ENCODE assay signal across 18 cellular contexts in genomic region chr9:2354856-2355255, GRCh38.
A peak's percentile ranks its signal among the peaks of the same experiment; 100 is the strongest.
DNase-seq lines count a peak whose midpoint lies in the region; TF ChIP-seq lines count a peak whose summit lies in the region.
"Had no signal": no experiment of that assay in that cellular context is flagged by ENCODE, and none has a peak within 500 bp of the region (broad histone marks: within the 10 kb centered on the region; RNA-seq: fewer than 3 reads in every experiment).

No MANE protein-coding gene starts in this region.

- H3K27me3 Mint-ChIP-seq in nephron progenitor cell (ENCODE audit: low read depth, poor library complexity): peaks cover 4% of the 10 kb centered on the region

- WGBS in hepatocyte (ENCODE audit: low lambda C conversion rate, missing lambda C conversion rate): 66% methylated on average over 8 of the region's 8 CpGs

- no peak overlapping the region for H3K4me2 ChIP-seq in Karpas-422 (ENCODE audit: low read depth, low read length, poor library complexity, severe bottlenecking)
- no peak overlapping the region for H3K4me2 ChIP-seq in hepatocyte

- no peak overlapping the region for H3K4me3 Mint-ChIP-seq in nephron progenitor cell
- H3K4me3 Mint-ChIP-seq: B cell; CD8-positive, alpha-beta T cell; HFFc6 had no signal

- H3K79me2 ChIP-seq in Karpas-422 (ENCODE audit: low read length): no peaks in the 10 kb centered on the region
- H3K79me2 ChIP-seq in hepatocyte: no peaks in the 10 kb centered on the region

- H2AFZ ChIP-seq in Karpas-422 (ENCODE audit: low read length): peak overlapping the region; percentile 67; the same call in 1 of the 2 replicates
- H2AFZ ChIP-seq in hepatocyte: no peak overlapping the region
- H2AFZ ChIP-seq: GM23248 had no signal

- H3K27ac ChIP-seq in Karpas-422 (ENCODE audit: low read length) (no peak overlapping the region), hepatocyte (peak overlapping the region; percentile 3)
- H3K27ac ChIP-seq: BLaER1 treated with 17β-estradiol and CSF1 and Interleukin-3, amounts not matched to agents 10 nM and 100 nM; GM23248 had no signal

- H3K9ac ChIP-seq in Karpas-422 (ENCODE audit: low read length): no peak overlapping the region
- H3K9ac ChIP-seq: BLaER1 treated with 17β-estradiol and CSF1 and Interleukin-3, amounts not matched to agents 10 nM and 100 nM; GM23248 had no signal

- H3K4me3 ChIP-seq in Karpas-422 (ENCODE audit: low read length): no peak overlapping the region
- H3K4me3 ChIP-seq in hepatocyte: no peak overlapping the region
- H3K4me3 ChIP-seq: BLaER1 treated with 17β-estradiol and CSF1 and Interleukin-3, amounts not matched to agents 10 nM and 100 nM; GM23248 had no signal

- H4K20me1 ChIP-seq in Karpas-422 (ENCODE audit: insufficient read depth, low read depth, low read length) (no peaks in the 10 kb centered on the region), hepatocyte (ENCODE audit: insufficient read depth, poor library complexity, severe bottlenecking) (no peaks in the 10 kb centered on the region)
- H4K20me1 ChIP-seq: BLaER1 treated with 17β-estradiol and CSF1 and Interleukin-3, amounts not matched to agents 10 nM and 100 nM had no signal

- H3K27me3 ChIP-seq in Karpas-422 (ENCODE audit: low read length): no peaks in the 10 kb centered on the region
- no peaks in the 10 kb centered on the region for H3K27me3 ChIP-seq in hepatocyte
- H3K27me3 ChIP-seq: BLaER1 treated with 17β-estradiol and CSF1 and Interleukin-3, amounts not matched to agents 10 nM and 100 nM had no signal

- no peak for TF ChIP-seq CTCF in hepatocyte (IDR thresholded peaks at IDR 0.05; ENCODE audit: poor library complexity)
- TF ChIP-seq CTCF in nephron progenitor cell (IDR thresholded peaks at IDR 0.05): no peak

- H3K27ac Mint-ChIP-seq in nephron progenitor cell: peak overlapping the region; percentile 27
- H3K27ac Mint-ChIP-seq: B cell; CD8-positive, alpha-beta T cell; HFFc6 had no signal

- no peaks in the 10 kb centered on the region for H3K9me2 ChIP-seq in Karpas-422 (replicated peaks; ENCODE audit: insufficient read depth, low read length)
- H3K9me2 ChIP-seq in hepatocyte (replicated peaks; ENCODE audit: insufficient read depth): no peaks in the 10 kb centered on the region

- DNase-seq in Karpas-422 (no peak), hepatocyte (ENCODE audit: low spot score) (no peak), nephron progenitor cell (no peak), medulla oblongata (ENCODE audit: extremely low spot score) (no peak), iPS-NIHi7 (ENCODE audit: extremely low spot score) (no peak), inferior parietal cortex (ENCODE audit: extremely low spot score) (no peak)
- DNase-seq in activated CD8-positive, alpha-beta memory T cell treated with anti-CD3 and anti-CD28 coated beads, Interleukin-2, amount 50 U/mL, for 48 hours: no peak
- DNase-seq: Calu3; CD8-positive, alpha-beta T cell; DMS 273 treated with DMSO at 0.1 percent for 48 hours; DMS53; DND-41; EL; GM23248; H7; HFFc6 had no signal

- H3K9me3 Mint-ChIP-seq in nephron progenitor cell: no peaks in the 10 kb centered on the region
- H3K9me3 Mint-ChIP-seq: CD8-positive, alpha-beta T cell had no signal

- H3K36me3 Mint-ChIP-seq in nephron progenitor cell (ENCODE audit: low read depth): no peaks in the 10 kb centered on the region
- H3K36me3 Mint-ChIP-seq: CD8-positive, alpha-beta T cell had no signal

- H3K36me3 ChIP-seq in Karpas-422 (ENCODE audit: insufficient read depth, low read length): no peaks in the 10 kb centered on the region
- no peaks in the 10 kb centered on the region for H3K36me3 ChIP-seq in hepatocyte (replicated peaks; ENCODE audit: insufficient read depth, low read depth)
- H3K36me3 ChIP-seq: BLaER1 treated with 17β-estradiol and CSF1 and Interleukin-3, amounts not matched to agents 10 nM and 100 nM had no signal

- H3K9me3 ChIP-seq in Karpas-422 (ENCODE audit: low read length) (no peaks in the 10 kb centered on the region), hepatocyte (ENCODE audit: low read depth) (no peaks in the 10 kb centered on the region)

- H3K4me1 ChIP-seq in Karpas-422 (ENCODE audit: low read length) (peaks cover 15% of the 10 kb centered on the region), hepatocyte (ENCODE audit: insufficient read depth) (peaks cover 9% of the 10 kb centered on the region)

- peaks cover 32% of the 10 kb centered on the region for H3K4me1 Mint-ChIP-seq in nephron progenitor cell
- H3K4me1 Mint-ChIP-seq: B cell had no signal
